ENCODE assay signal across 9 cellular contexts in genomic region chr17:72510454-72511016, GRCh38.
A peak's percentile ranks its signal among the peaks of the same experiment; 100 is the strongest.
DNase-seq lines count a peak whose midpoint lies in the region; ATAC-seq, FAIRE-seq and TF ChIP-seq lines count a peak whose summit lies in the region.
"Had no signal": no experiment of that assay in that cellular context is flagged by ENCODE, and none has a peak within 500 bp of the region (broad histone marks: within the 10 kb centered on the region; RNA-seq: fewer than 3 reads in every experiment).

No MANE protein-coding gene starts in this region.

- no peak overlapping the region for H3K4me3 ChIP-seq in pancreas
- H3K4me3 ChIP-seq in naive thymus-derived CD4-positive, alpha-beta T cell (ENCODE audit: low read length): no peak overlapping the region
- no peak overlapping the region for H3K4me3 ChIP-seq in CD4-positive, alpha-beta memory T cell (ENCODE audit: low read length in 2 of 2)
- H3K4me3 ChIP-seq: SJSA1 had no signal

- ATAC-seq in GM19395 (IDR thresholded peaks at IDR 0.05; ENCODE audit: unreplicated experiment) (peak; percentile 67), HG03103 (IDR thresholded peaks at IDR 0.05; ENCODE audit: low read depth, unreplicated experiment) (peak; percentile 57), pancreas (peak in 3 of 4 donors; percentile 47 to 58 (median 55))
- no peak for ATAC-seq in naive thymus-derived CD4-positive, alpha-beta T cell

- no peaks in the 10 kb centered on the region for H3K9me3 ChIP-seq in pancreas
- no peaks in the 10 kb centered on the region for H3K9me3 ChIP-seq in naive thymus-derived CD4-positive, alpha-beta T cell (ENCODE audit: control insufficient read depth in 2 of 3, low read length in 3 of 3)
- H3K9me3 ChIP-seq in CD4-positive, alpha-beta memory T cell (ENCODE audit: control insufficient read depth in 1 of 2, low read length in 2 of 2): no peaks in the 10 kb centered on the region
- H3K9me3 ChIP-seq: SJSA1 had no signal

- 77 to 95% methylated on average over 1 of the region's 1 CpG for WGBS in pancreas, 2 donors

- FAIRE-seq in pancreas (lab: Jason Lieb, UNC): no peak

- peaks cover 0 to 4% (median 0%) of the 10 kb centered on the region in 11 donors for H3K9me3 Mint-ChIP-seq in naive thymus-derived CD4-positive, alpha-beta T cell
- peaks cover 0 to 8% (median 0%) of the 10 kb centered on the region in 8 donors for H3K9me3 Mint-ChIP-seq in CD4-positive, alpha-beta memory T cell

- no peaks in the 10 kb centered on the region for H3K36me3 ChIP-seq in pancreas
- H3K36me3 ChIP-seq in naive thymus-derived CD4-positive, alpha-beta T cell (ENCODE audit: control insufficient read depth in 2 of 3, insufficient read depth in 3 of 3, low read length in 3 of 3): no peaks in the 10 kb centered on the region
- no peaks in the 10 kb centered on the region for H3K36me3 ChIP-seq in CD4-positive, alpha-beta memory T cell (ENCODE audit: insufficient read depth, low read length)
- H3K36me3 ChIP-seq: SJSA1 had no signal

- no peaks in the 10 kb centered on the region for H3K4me1 Mint-ChIP-seq in naive thymus-derived CD4-positive, alpha-beta T cell
- H3K4me1 Mint-ChIP-seq in CD4-positive, alpha-beta memory T cell: peaks cover 0 to 11% (median 0%) of the 10 kb centered on the region in 4 donors

- H3K4me1 ChIP-seq in pancreas: peaks cover 15 to 23% (median 18%) of the 10 kb centered on the region in 3 donors
- H3K4me1 ChIP-seq in naive thymus-derived CD4-positive, alpha-beta T cell (ENCODE audit: control insufficient read depth in 2 of 2, insufficient read depth in 2 of 2, low read length in 2 of 2): no peaks in the 10 kb centered on the region
- no peaks in the 10 kb centered on the region for H3K4me1 ChIP-seq in CD4-positive, alpha-beta memory T cell (ENCODE audit: insufficient read depth, low read length)

- H3K27me3 ChIP-seq in pancreas: no peaks in the 10 kb centered on the region
- H3K27me3 ChIP-seq in naive thymus-derived CD4-positive, alpha-beta T cell (ENCODE audit: control insufficient read depth in 2 of 2, insufficient read depth in 2 of 2, low read length in 2 of 2): no peaks in the 10 kb centered on the region
- H3K27me3 ChIP-seq in CD4-positive, alpha-beta memory T cell (ENCODE audit: insufficient read depth, low read length): no peaks in the 10 kb centered on the region
- H3K27me3 ChIP-seq: SJSA1 had no signal

- H3K4me3 Mint-ChIP-seq in naive thymus-derived CD4-positive, alpha-beta T cell: no peak overlapping the region
- H3K4me3 Mint-ChIP-seq in CD4-positive, alpha-beta memory T cell: no peak overlapping the region

- H3K27me3 Mint-ChIP-seq in naive thymus-derived CD4-positive, alpha-beta T cell: peaks cover 0 to 22% (median 9%) of the 10 kb centered on the region in 5 donors
- peaks cover 1 to 4% of the 10 kb centered on the region in 2 donors for H3K27me3 Mint-ChIP-seq in CD4-positive, alpha-beta memory T cell

- intact Hi-C loops in pancreas (cut with DNase I): loop anchor here in 1 of 3 donors (10.0 kb wide), 1 partner anchor 86 kb away; no protein-coding TSS in a partner anchor
- intact Hi-C loops in naive thymus-derived CD4-positive, alpha-beta T cell (cut with micrococcal nuclease): no loop called here
- intact Hi-C loops in CD4-positive, alpha-beta memory T cell (cut with micrococcal nuclease): no loop called here

- CTCF ChIA-PET in RWPE1 (lab: Yijun Ruan, JAX): interaction anchor here (0.7 kb wide), 1 partner anchor 646 kb away, joined by 3 read pairs; no protein-coding TSS in a partner anchor
- CTCF ChIA-PET in naive thymus-derived CD4-positive, alpha-beta T cell (lab: Charles Lee): no interaction called here
- CTCF ChIA-PET in CD4-positive, alpha-beta memory T cell (lab: Charles Lee; ENCODE audit: partially characterized antibody): interaction anchor here (1.1 kb wide), 1 partner anchor 46 kb away, joined by 3 read pairs; no protein-coding TSS in a partner anchor

- TF ChIP-seq CTCF in RWPE1 (conservative IDR thresholded peaks at IDR 0.05; ENCODE audit: low read depth): no peak
- TF ChIP-seq CTCF in pancreas (IDR thresholded peaks at IDR 0.05): no peak

- POLR2A ChIA-PET in RWPE1 (lab: Yijun Ruan, JAX; ENCODE audit: low non-redundant PET): no interaction called here
- POLR2A ChIA-PET in naive thymus-derived CD4-positive, alpha-beta T cell (lab: Charles Lee): no interaction called here
- POLR2A ChIA-PET in CD4-positive, alpha-beta memory T cell (lab: Charles Lee; ENCODE audit: partially characterized antibody): no interaction called here

- H3K27ac ChIP-seq in RWPE1 (peak overlapping the region; percentile 29; the same call in 1 of the 2 replicates), pancreas (peak overlapping the region in 2 of 4 donors; percentile 22 to 28)
- H3K27ac ChIP-seq in naive thymus-derived CD4-positive, alpha-beta T cell (ENCODE audit: low read depth, low read length): no peak overlapping the region
- H3K27ac ChIP-seq in CD4-positive, alpha-beta memory T cell (ENCODE audit: low read depth, low read length): no peak overlapping the region
- H3K27ac ChIP-seq: SJSA1 had no signal

- DNase-seq in RWPE1 (ENCODE audit: low spot score) (no peak), pancreas (peak in 1 of 6 donors; percentile 27), T-helper 1 cell (no peak), inferior parietal cortex (ENCODE audit: extremely low spot score) (no peak)
- DNase-seq in naive thymus-derived CD4-positive, alpha-beta T cell: no peak
- no peak for DNase-seq in CD4-positive, alpha-beta memory T cell

- H3K27ac Mint-ChIP-seq in naive thymus-derived CD4-positive, alpha-beta T cell: no peak overlapping the region
- no peak overlapping the region for H3K27ac Mint-ChIP-seq in CD4-positive, alpha-beta memory T cell

- no peaks in the 10 kb centered on the region for H3K36me3 Mint-ChIP-seq in naive thymus-derived CD4-positive, alpha-beta T cell
- no peaks in the 10 kb centered on the region for H3K36me3 Mint-ChIP-seq in CD4-positive, alpha-beta memory T cell
